Comparison of ENCODE assay signal across 1 cellular context in genomic region chr1:46677339-46677738, GRCh38.
TF ChIP-seq lines count a peak whose summit lies in the region.

No MANE protein-coding gene starts in this region.

TF ChIP-seq in HepG2, 621 proteins besides CTCF, POLR2A, EP300 and RAD21:
- TF ChIP-seq TCF7 (IDR thresholded peaks at IDR 0.05; ENCODE audit: low read depth) (no peak), SP2 (CRISPR knock-in tag; IDR thresholded peaks at IDR 0.05) (no peak), EZH2 (conservative IDR thresholded peaks at IDR 0.05; ENCODE audit: low read depth, low read length) (no peak), ZNF597 (CRISPR knock-in tag; IDR thresholded peaks at IDR 0.05) (no peak), CENPBD1 (CRISPR knock-in tag; IDR thresholded peaks at IDR 0.05; ENCODE audit: borderline replicate concordance, low read depth) (no peak), TOPORS (CRISPR knock-in tag; IDR thresholded peaks at IDR 0.05) (no peak)
TF ChIP-seq in HepG2: peak in this region for 0.
